In genomic region chr22:19842386-19843106, GRCh38 we compare ENCODE assay signal across 25 cellular contexts. TPM values are rescaled to one million over a fixed set of nuclear protein-coding genes. Genes with fewer than 3 reads are reported as not detected.
DNase-seq lines count a peak whose midpoint lies in the region; ATAC-seq, FAIRE-seq and TF ChIP-seq lines count a peak whose summit lies in the region.
"Had no signal": no experiment of that assay in that cellular context is flagged by ENCODE, and none has a peak within 500 bp of the region (broad histone marks: within the 10 kb centered on the region; RNA-seq: fewer than 3 reads in every experiment).

No MANE protein-coding gene starts in this region.

- H3K4me3 ChIP-seq in OCI-LY1 (ENCODE audit: low read depth, low read length, poor library complexity, severe bottlenecking) (no peak overlapping the region), lower lobe of right lung (no peak overlapping the region)
- H3K4me3 ChIP-seq: lung, prostate gland, skin epidermis, upper lobe of right lung had no signal

- no peaks in the 10 kb centered on the region for H3K36me3 ChIP-seq in OCI-LY1 (ENCODE audit: insufficient read depth, low read length)
- no peaks in the 10 kb centered on the region for H3K36me3 ChIP-seq in lower lobe of right lung
- H3K36me3 ChIP-seq: prostate gland, upper lobe of right lung had no signal

- DNase-seq in cardiac septum (ENCODE audit: low spot score): peak; percentile 66
- DNase-seq in Right ventricle myocardium inferior (ENCODE audit: missing footprints): no peak
- DNase-seq in lower lobe of right lung: no peak
- DNase-seq in NCI-H345 treated with DMSO at 0.1 percent for 48 hours (lab: John Stamatoyannopoulos, UW; ENCODE audit: unreplicated experiment): no peak
- DNase-seq in frontal cortex (ENCODE audit: low spot score in 2 of 2): no peak
- DNase-seq in MV-4-11 (lab: John Stamatoyannopoulos, UW): no peak
- no peak for DNase-seq in stimulated activated naive B cell treated with anti-CD40 and anti-IgM and Interleukin-4, amounts not matched to agents 10 μg/mL and 1 μg/mL and 100 μg/mL, for 72 hours
- DNase-seq: activated CD4-positive, alpha-beta T cell treated with anti-CD3 and anti-CD28 coated beads for 48 hours; activated naive CD4-positive, alpha-beta T cell treated with anti-CD3 and anti-CD28 coated beads, Interleukin-2, amount 50 U/mL, for 16 hours; activated T-cell treated with anti-CD3 and anti-CD28 coated beads, Interleukin-2, amount 50 U/mL, for 72 hours; amygdala; C1 segment of cervical spinal cord; Caco-2; caudate nucleus; dermis blood vessel endothelial cell; upper lobe of right lung had no signal

- no peak overlapping the region for H3K4me2 ChIP-seq in OCI-LY1 (ENCODE audit: low read length)

- H3K4me3 Mint-ChIP-seq in stimulated activated naive B cell treated with anti-CD40 and anti-IgM and Interleukin-4, amounts not matched to agents 10 μg/mL and 1 μg/mL and 100 μg/mL, for 72 hours: no peak overlapping the region
- H3K4me3 Mint-ChIP-seq: activated T-cell treated with anti-CD3 and anti-CD28 coated beads, Interleukin-2, amount 50 U/mL, for 72 hours; IgD-negative memory B cell; neural crest cell had no signal

- H3K27ac Mint-ChIP-seq in stimulated activated naive B cell treated with anti-CD40 and anti-IgM and Interleukin-4, amounts not matched to agents 10 μg/mL and 1 μg/mL and 100 μg/mL, for 72 hours: no peak overlapping the region
- H3K27ac Mint-ChIP-seq: activated T-cell treated with anti-CD3 and anti-CD28 coated beads, Interleukin-2, amount 50 U/mL, for 72 hours had no signal

- H3K27me3 ChIP-seq in OCI-LY1 (ENCODE audit: insufficient read depth, low read length): no peaks in the 10 kb centered on the region
- H3K27me3 ChIP-seq in lower lobe of right lung (ENCODE audit: low read depth): no peaks in the 10 kb centered on the region
- H3K27me3 ChIP-seq: upper lobe of right lung had no signal

- H3K4me1 Mint-ChIP-seq in stimulated activated naive B cell treated with anti-CD40 and anti-IgM and Interleukin-4, amounts not matched to agents 10 μg/mL and 1 μg/mL and 100 μg/mL, for 72 hours: peaks cover 27 to 42% of the 10 kb centered on the region in 2 donors
- H3K4me1 Mint-ChIP-seq: neural crest cell had no signal

- H3F3A ChIP-seq in OCI-LY1 (ENCODE audit: insufficient read depth, low read length): no peaks in the 10 kb centered on the region

- no peak overlapping the region for H2AFZ ChIP-seq in OCI-LY1 (ENCODE audit: low read length)

- no peaks in the 10 kb centered on the region for H3K27me3 Mint-ChIP-seq in stimulated activated naive B cell treated with anti-CD40 and anti-IgM and Interleukin-4, amounts not matched to agents 10 μg/mL and 1 μg/mL and 100 μg/mL, for 72 hours
- H3K27me3 Mint-ChIP-seq: IgD-negative memory B cell had no signal

- intact Hi-C loops in cardiac septum (cut with DNase I) (no loop called here), Right ventricle myocardium inferior (cut with DNase I) (no loop called here), lower lobe of right lung (cut with DNase I) (no loop called here)

- no peaks in the 10 kb centered on the region for H3K9me2 ChIP-seq in OCI-LY1 (ENCODE audit: low read depth, low read length)

- no peak for FAIRE-seq in frontal cortex (lab: Jason Lieb, UNC)
- FAIRE-seq: endometrium, islet of Langerhans had no signal

- H3K9me3 Mint-ChIP-seq in stimulated activated naive B cell treated with anti-CD40 and anti-IgM and Interleukin-4, amounts not matched to agents 10 μg/mL and 1 μg/mL and 100 μg/mL, for 72 hours: no peaks in the 10 kb centered on the region
- H3K9me3 Mint-ChIP-seq: activated T-cell treated with anti-CD3 and anti-CD28 coated beads, Interleukin-2, amount 50 U/mL, for 72 hours; IgD-negative memory B cell; neural crest cell had no signal

- no peak overlapping the region; the same call in 1 of the 2 replicates for H3K9ac ChIP-seq in OCI-LY1 (ENCODE audit: low read length)

- TF ChIP-seq CTCF in OCI-LY1 (IDR thresholded peaks at IDR 0.05; ENCODE audit: low read length) (no peak), lower lobe of right lung (IDR thresholded peaks at IDR 0.05) (no peak)

- no peaks in the 10 kb centered on the region for H3K9me3 ChIP-seq in OCI-LY1 (ENCODE audit: low read length)
- no peaks in the 10 kb centered on the region for H3K9me3 ChIP-seq in lower lobe of right lung
- H3K9me3 ChIP-seq: Caco-2, prostate gland, upper lobe of right lung had no signal

- no peak for ATAC-seq in Right ventricle myocardium inferior
- no peak for ATAC-seq in lower lobe of right lung
- ATAC-seq in stimulated activated naive B cell treated with anti-CD40 and anti-IgM and Interleukin-4, amounts not matched to agents 10 μg/mL and 1 μg/mL and 100 μg/mL, for 72 hours (replicated peaks): no peak
- ATAC-seq: HCT116 had no signal

- peaks cover 27% of the 10 kb centered on the region for H3K4me1 ChIP-seq in OCI-LY1 (ENCODE audit: insufficient read depth, low read length, severe bottlenecking)
- peaks cover 28% of the 10 kb centered on the region for H3K4me1 ChIP-seq in lower lobe of right lung

- H3K36me3 Mint-ChIP-seq in stimulated activated naive B cell treated with anti-CD40 and anti-IgM and Interleukin-4, amounts not matched to agents 10 μg/mL and 1 μg/mL and 100 μg/mL, for 72 hours: peaks cover 15 to 36% of the 10 kb centered on the region in 2 donors
- H3K36me3 Mint-ChIP-seq: IgD-negative memory B cell had no signal

- H4K20me1 ChIP-seq in OCI-LY1 (ENCODE audit: insufficient read depth, low read length): no peaks in the 10 kb centered on the region

- no peaks in the 10 kb centered on the region for H3K79me2 ChIP-seq in OCI-LY1 (ENCODE audit: insufficient read depth, low read length)

- H3K27ac ChIP-seq in OCI-LY1 (ENCODE audit: low read depth, low read length, poor library complexity, severe bottlenecking): peak overlapping the region; percentile 40
- peak overlapping the region; percentile 81 for H3K27ac ChIP-seq in lower lobe of right lung

RNA-seq across cellular contexts. Expression of gene GNB1L, which starts 12.1 kb away (rescaled TPM):
- 2.0 TPM for total RNA-seq in cardiac septum
- total RNA-seq in Right ventricle myocardium inferior: 1.9 TPM
- total RNA-seq in lower lobe of right lung: 6.0 TPM
- 2.9 TPM for total RNA-seq in frontal cortex

RNA-seq across cellular contexts. Expression of gene RTL10, which starts 12.1 kb away (rescaled TPM):
- total RNA-seq in cardiac septum (6.3 TPM), Right ventricle myocardium inferior (8.5 TPM), lower lobe of right lung (24.3 TPM), frontal cortex (13.0 TPM)
